ENCODE assay signal across 18 cellular contexts in genomic region chr20:34574861-34575260, GRCh38. TPM values are rescaled to one million over a fixed set of nuclear protein-coding genes. Genes with fewer than 3 reads are reported as not detected.
A peak's percentile ranks its signal among the peaks of the same experiment; 100 is the strongest.
DNase-seq lines count a peak whose midpoint lies in the region; ATAC-seq and TF ChIP-seq lines count a peak whose summit lies in the region.
"Had no signal": no experiment of that assay in that cellular context is flagged by ENCODE, and none has a peak within 500 bp of the region (broad histone marks: within the 10 kb centered on the region; RNA-seq: fewer than 3 reads in every experiment).

No MANE protein-coding gene starts in this region.

- H3K4me3 ChIP-seq in endodermal cell (ENCODE audit: low read length) (no peak overlapping the region), Peyer's patch (no peak overlapping the region)
- H3K4me3 ChIP-seq: GM23248 had no signal

- H3K4me3 Mint-ChIP-seq in stimulated activated naive CD8-positive, alpha-beta T cell treated with anti-CD3 and anti-CD28 coated beads, Interleukin-15, amount 100 ng/mL, for 72 hours, result no peak overlapping the region
- H3K4me3 Mint-ChIP-seq in endodermal cell, result no peak overlapping the region
- H3K4me3 Mint-ChIP-seq in neural crest cell, result no peak overlapping the region
- H3K4me3 Mint-ChIP-seq: CD4-positive, alpha-beta memory T cell had no signal

- H3K27me3 Mint-ChIP-seq in stimulated activated naive CD8-positive, alpha-beta T cell treated with anti-CD3 and anti-CD28 coated beads, Interleukin-15, amount 100 ng/mL, for 72 hours, result no peaks in the 10 kb centered on the region
- H3K27me3 Mint-ChIP-seq in endodermal cell (ENCODE audit: insufficient read depth), result no peaks in the 10 kb centered on the region
- no peaks in the 10 kb centered on the region for H3K27me3 Mint-ChIP-seq in neural crest cell (ENCODE audit: low read depth)
- H3K27me3 Mint-ChIP-seq: CD4-positive, alpha-beta memory T cell had no signal

- peak overlapping the region; percentile 23 to 55 for H3K27ac Mint-ChIP-seq in stimulated activated naive CD8-positive, alpha-beta T cell treated with anti-CD3 and anti-CD28 coated beads, Interleukin-15, amount 100 ng/mL, for 72 hours
- H3K27ac Mint-ChIP-seq in endodermal cell (no peak overlapping the region), neural crest cell (ENCODE audit: unreplicated experiment) (peak overlapping the region; percentile 21)

- peaks cover 14% of the 10 kb centered on the region for H3K4me1 Mint-ChIP-seq in stimulated activated naive CD8-positive, alpha-beta T cell treated with anti-CD3 and anti-CD28 coated beads, Interleukin-15, amount 100 ng/mL, for 72 hours
- H3K4me1 Mint-ChIP-seq in endodermal cell, result peaks cover 4% of the 10 kb centered on the region
- no peaks in the 10 kb centered on the region for H3K4me1 Mint-ChIP-seq in neural crest cell

- H3K4me1 ChIP-seq in endodermal cell (ENCODE audit: control insufficient read depth, insufficient read depth, low read length) (no peaks in the 10 kb centered on the region), Peyer's patch (peaks cover 0 to 3% (median 0%) of the 10 kb centered on the region in 4 donors)

- TF ChIP-seq CTCF in endodermal cell (conservative IDR thresholded peaks at IDR 0.05), result no peak
- no peak for TF ChIP-seq CTCF in neural crest cell (conservative IDR thresholded peaks at IDR 0.05)
- TF ChIP-seq CTCF in Peyer's patch (IDR thresholded peaks at IDR 0.05), result no peak

- H3K9ac ChIP-seq in endodermal cell (ENCODE audit: extremely low read depth, low read length, poor library complexity, severe bottlenecking), result no peak overlapping the region
- H3K9ac ChIP-seq: GM23248 had no signal

- H3K27me3 ChIP-seq in endodermal cell (ENCODE audit: control insufficient read depth, insufficient read depth, low read length, poor library complexity, severe bottlenecking) (no peaks in the 10 kb centered on the region), Peyer's patch (no peaks in the 10 kb centered on the region)

- TF ChIP-seq POLR2A in Peyer's patch (IDR thresholded peaks at IDR 0.05), result no peak

- ATAC-seq in stimulated activated naive CD8-positive, alpha-beta T cell treated with anti-CD3 and anti-CD28 coated beads, Interleukin-15, amount 100 ng/mL, for 72 hours, result no peak
- no peak for ATAC-seq in stimulated activated naive CD8-positive, alpha-beta T cell treated with anti-CD3 and anti-CD28 coated beads, Interleukin-15, Interleukin-2, amounts not matched to agents 100 U/mL and 50 U/mL, for 24 hours
- no peak for ATAC-seq in GM21529 (IDR thresholded peaks at IDR 0.05; ENCODE audit: unreplicated experiment)

- no peak for DNase-seq in stimulated activated naive CD8-positive, alpha-beta T cell treated with anti-CD3 and anti-CD28 coated beads, Interleukin-15, amount 100 ng/mL, for 72 hours
- no peak for DNase-seq in stimulated activated naive CD8-positive, alpha-beta T cell treated with anti-CD3 and anti-CD28 coated beads, Interleukin-15, Interleukin-2, amounts not matched to agents 100 U/mL and 50 U/mL, for 24 hours
- DNase-seq in endodermal cell (peak; percentile 21), neural crest cell (ENCODE audit: low read depth, low spot score) (no peak), ureter (ENCODE audit: low spot score) (peak; percentile 6), NCI-H1436 (lab: John Stamatoyannopoulos, UW) (no peak), Peyer's patch (no peak)
- DNase-seq: C1 segment of cervical spinal cord; Calu3; CD4-positive, alpha-beta memory T cell; COR-L47; DMS53; DMS79 treated with DMSO at 0.1 percent for 48 hours; GF-D8; GM23248; H7; HCEC 1CT had no signal

- H3K36me3 ChIP-seq in endodermal cell (ENCODE audit: control insufficient read depth, insufficient read depth, low read length) (peaks cover 5% of the 10 kb centered on the region), Peyer's patch (peaks cover 0 to 10% (median 0%) of the 10 kb centered on the region in 3 donors)

- H3K9me3 Mint-ChIP-seq in stimulated activated naive CD8-positive, alpha-beta T cell treated with anti-CD3 and anti-CD28 coated beads, Interleukin-15, amount 100 ng/mL, for 72 hours, result no peaks in the 10 kb centered on the region
- H3K9me3 Mint-ChIP-seq in endodermal cell, result no peaks in the 10 kb centered on the region
- H3K9me3 Mint-ChIP-seq in neural crest cell, result no peaks in the 10 kb centered on the region
- H3K9me3 Mint-ChIP-seq: CD4-positive, alpha-beta memory T cell had no signal

- WGBS in endodermal cell (ENCODE audit: insufficient coverage in 1 of 2, insufficient read length in 1 of 2), 2 experiments, result 91 to 100% methylated on average over 2 to 6 of the region's 6 CpGs

- H3K9me3 ChIP-seq in endodermal cell (ENCODE audit: control insufficient read depth, low read length) (no peaks in the 10 kb centered on the region), Peyer's patch (no peaks in the 10 kb centered on the region)

- no peak overlapping the region for H3K27ac ChIP-seq in endodermal cell (ENCODE audit: low read depth, low read length)
- no peak overlapping the region for H3K27ac ChIP-seq in Peyer's patch
- H3K27ac ChIP-seq: GM23248 had no signal

- H3K36me3 Mint-ChIP-seq in endodermal cell (ENCODE audit: low read depth) (peaks cover 30% of the 10 kb centered on the region), neural crest cell (ENCODE audit: low read depth) (peaks cover 12% of the 10 kb centered on the region)

RNA-seq across cellular contexts. Expression of gene MAP1LC3A, which starts 16.3 kb away (rescaled TPM):
- 10 to 100 TPM; 19.0 to 41.6 TPM for total RNA-seq in endodermal cell
- polyA plus RNA-seq in endodermal cell (2013, experiment 1 of 2), result 31.0 TPM
- polyA plus RNA-seq in endodermal cell (2013, experiment 2 of 2), result 29.1 TPM
- total RNA-seq in neural crest cell, result 17.5 and 17.8 TPM in 2 replicates
- total RNA-seq in ureter, result 36.2 TPM
- 10 to 100 TPM; 32.6 to 82.1 (median 68.6) TPM for total RNA-seq in Peyer's patch

RNA-seq across cellular contexts. Expression of gene DYNLRB1, which starts 58.6 kb away (rescaled TPM):
- 100 to 1,000 TPM; 194 to 213 TPM for total RNA-seq in endodermal cell
- 214 TPM for polyA plus RNA-seq in endodermal cell (2013, experiment 1 of 2)
- 205 TPM for polyA plus RNA-seq in endodermal cell (2013, experiment 2 of 2)
- 151 and 165 TPM in 2 replicates for total RNA-seq in neural crest cell
- total RNA-seq in ureter, result 123 TPM
- 100 to 1,000 TPM in 3 of 4 donors, 10 to 100 TPM in 1; 77.6 to 181 (median 135) TPM for total RNA-seq in Peyer's patch

Comparison
In these comparisons a context has a peak if more than half of its experiments do, and no peak if none do; other contexts are left out.
1. DNase-seq: peak in endodermal cell (single experiment) and ureter (single experiment); none in stimulated activated naive CD8-positive, alpha-beta T cell treated with anti-CD3 and anti-CD28 coated beads, Interleukin-15, amount 100 ng/mL, for 72 hours (0 of 2), stimulated activated naive CD8-positive, alpha-beta T cell treated with anti-CD3 and anti-CD28 coated beads, Interleukin-15, Interleukin-2, amounts not matched to agents 100 U/mL and 50 U/mL, for 24 hours (single experiment), neural crest cell (single experiment), NCI-H1436 (single experiment) and Peyer's patch (0 of 3).